21 cellular contexts compared by ENCODE assay signal in the genomic region with DNA sequence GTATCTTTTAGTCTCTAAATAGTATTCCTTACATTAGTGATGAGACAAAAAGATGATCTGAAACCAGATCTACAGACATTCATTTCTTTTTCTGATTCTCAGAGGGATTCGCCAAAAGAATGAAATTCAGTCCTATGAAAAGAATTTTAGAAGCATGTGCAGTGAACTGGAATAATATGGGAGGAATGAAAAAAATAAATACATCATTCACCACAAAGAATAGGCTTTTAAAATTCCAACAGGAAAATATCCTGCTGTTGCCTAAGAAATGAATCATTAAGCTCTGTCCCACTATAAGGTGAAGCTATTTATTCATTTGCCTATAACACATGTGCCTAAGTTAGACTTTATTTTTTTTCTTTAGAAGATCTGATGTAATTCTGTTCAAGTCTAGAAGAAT.
DNase-seq lines count a peak whose midpoint lies in the region; ATAC-seq and TF ChIP-seq lines count a peak whose summit lies in the region.
"Had no signal": no experiment of that assay in that cellular context is flagged by ENCODE, and none has a peak within 500 bp of the region (broad histone marks: within the 10 kb centered on the region; RNA-seq: fewer than 3 reads in every experiment).

No MANE protein-coding gene starts in this region.

- H3K27me3 ChIP-seq in PC-3 (ENCODE audit: low read length), result no peaks in the 10 kb centered on the region

- H3K9me3 ChIP-seq in PC-3 (ENCODE audit: low read length), result no peaks in the 10 kb centered on the region

- no peak for TF ChIP-seq CTCF in PC-3 (conservative IDR thresholded peaks at IDR 0.05; ENCODE audit: low read depth, low read length)

- peak overlapping the region; percentile 48 for H3K4me2 ChIP-seq in PC-3 (ENCODE audit: low read length)

- POLR2A ChIA-PET in PC-3 (lab: Charles Lee; ENCODE audit: unreplicated experiment), result no interaction called here
- POLR2A ChIA-PET in T-cell (lab: Charles Lee), result no interaction called here

- no peaks in the 10 kb centered on the region for H3K4me1 Mint-ChIP-seq in T-cell
- H3K4me1 Mint-ChIP-seq: stimulated activated memory B cell treated with anti-CD40 and anti-IgM and Interleukin-4, amounts not matched to agents 10 μg/mL and 1 μg/mL and 100 μg/mL, for 72 hours had no signal

- H3K9me3 Mint-ChIP-seq in T-cell, result no peaks in the 10 kb centered on the region
- H3K9me3 Mint-ChIP-seq: activated CD4-positive, alpha-beta memory T cell treated with anti-CD3 and anti-CD28 coated beads for 36 hours; activated T-helper 1 cell treated with anti-CD3 and anti-CD28 coated beads, Interleukin-12 subunit alpha, Interleukin-12 subunit beta, Interleukin-2, Interleukin-4 antibody, amounts not matched to agents 30 ng/mL and 10 ng/mL and 1 ng/mL, durations not matched to agents 14 hours and 24 hours and 36 hours; effector memory CD8-positive, alpha-beta T cell; stimulated activated memory B cell treated with anti-CD40 and anti-IgM and Interleukin-4, amounts not matched to agents 10 μg/mL and 1 μg/mL and 100 μg/mL, for 72 hours had no signal

- H3K36me3 Mint-ChIP-seq in T-cell, result no peaks in the 10 kb centered on the region
- H3K36me3 Mint-ChIP-seq: activated CD4-positive, alpha-beta memory T cell treated with anti-CD3 and anti-CD28 coated beads for 36 hours; stimulated activated memory B cell treated with anti-CD40 and anti-IgM and Interleukin-4, amounts not matched to agents 10 μg/mL and 1 μg/mL and 100 μg/mL, for 72 hours had no signal

- no peak overlapping the region; the same call in 1 of the 2 replicates for H3K4me3 ChIP-seq in PC-3 (ENCODE audit: low read length)

- H3K9me2 ChIP-seq in PC-3 (replicated peaks; ENCODE audit: low read length), result no peaks in the 10 kb centered on the region

- no TSS peak for BruUV-seq in PC-3 (replicated peaks; lab: Mats Ljungman, UMichigan)

- peak overlapping the region; percentile 40 for H3K27ac ChIP-seq in PC-3 (ENCODE audit: low read length)

- DNase-seq in Daoy (ENCODE audit: low read depth) (peak; percentile 7), PC-3 (peak; percentile 84), fibroblast of gingiva (ENCODE audit: low read depth) (peak; percentile 90), renal cortical epithelial cell (ENCODE audit: low read depth) (peak; percentile 96), T-cell (no peak)
- no peak for DNase-seq in activated CD4-positive, alpha-beta T cell treated with anti-CD3 and anti-CD28 coated beads for 1 hour
- no peak for DNase-seq in stimulated activated CD4-positive, alpha-beta T cell treated with anti-CD3 and anti-CD28 coated beads, Interleukin-1b, Interleukin-23, amount 100 ng/mL, for 48 hours
- DNase-seq: activated CD4-positive, alpha-beta memory T cell treated with anti-CD3 and anti-CD28 coated beads for 36 hours; Calu3; effector memory CD8-positive, alpha-beta T cell; head of caudate nucleus; left cardiac atrium; MM.1S; NCI-H2081 treated with DMSO at 0.1 percent for 48 hours; NCI-H82; right cardiac atrium; Right ventricle myocardium superior had no signal

- H3K36me3 ChIP-seq in PC-3 (ENCODE audit: low read depth, low read length), result no peaks in the 10 kb centered on the region

- H4K20me1 ChIP-seq in PC-3 (ENCODE audit: low read length), result no peaks in the 10 kb centered on the region

- no peak overlapping the region for H3K4me3 Mint-ChIP-seq in T-cell
- H3K4me3 Mint-ChIP-seq: activated CD4-positive, alpha-beta memory T cell treated with anti-CD3 and anti-CD28 coated beads for 36 hours; activated T-helper 1 cell treated with anti-CD3 and anti-CD28 coated beads, Interleukin-12 subunit alpha, Interleukin-12 subunit beta, Interleukin-2, Interleukin-4 antibody, amounts not matched to agents 30 ng/mL and 10 ng/mL and 1 ng/mL, durations not matched to agents 14 hours and 24 hours and 36 hours; effector memory CD8-positive, alpha-beta T cell; stimulated activated memory B cell treated with anti-CD40 and anti-IgM and Interleukin-4, amounts not matched to agents 10 μg/mL and 1 μg/mL and 100 μg/mL, for 72 hours had no signal

- intact Hi-C loops in PC-3 (cut with micrococcal nuclease), result no loop called here

- no peak overlapping the region for H2AFZ ChIP-seq in PC-3 (ENCODE audit: low read length)

- no peak overlapping the region for H3K27ac Mint-ChIP-seq in T-cell
- H3K27ac Mint-ChIP-seq: activated CD4-positive, alpha-beta memory T cell treated with anti-CD3 and anti-CD28 coated beads for 36 hours; activated T-helper 1 cell treated with anti-CD3 and anti-CD28 coated beads, Interleukin-12 subunit alpha, Interleukin-12 subunit beta, Interleukin-2, Interleukin-4 antibody, amounts not matched to agents 30 ng/mL and 10 ng/mL and 1 ng/mL, durations not matched to agents 14 hours and 24 hours and 36 hours; effector memory CD8-positive, alpha-beta T cell; stimulated activated memory B cell treated with anti-CD40 and anti-IgM and Interleukin-4, amounts not matched to agents 10 μg/mL and 1 μg/mL and 100 μg/mL, for 72 hours had no signal

- peaks cover 0 to 4% of the 10 kb centered on the region in 2 donors for H3K27me3 Mint-ChIP-seq in T-cell
- H3K27me3 Mint-ChIP-seq: stimulated activated memory B cell treated with anti-CD40 and anti-IgM and Interleukin-4, amounts not matched to agents 10 μg/mL and 1 μg/mL and 100 μg/mL, for 72 hours had no signal

- peaks cover 3% of the 10 kb centered on the region for H3F3A ChIP-seq in PC-3 (ENCODE audit: low read length, unreplicated experiment)

- CTCF ChIA-PET in PC-3 (lab: Charles Lee), result no interaction called here
- CTCF ChIA-PET in T-cell (lab: Charles Lee), result no interaction called here

- H3K9ac ChIP-seq in PC-3 (ENCODE audit: low read length), result no peak overlapping the region

- peaks cover 24% of the 10 kb centered on the region for H3K4me1 ChIP-seq in PC-3 (ENCODE audit: insufficient read depth, low read length)

- peak; percentile 79 for ATAC-seq in PC-3
- no peak for ATAC-seq in T-cell (replicated peaks in 1 of 4)
- ATAC-seq in HG03521 (IDR thresholded peaks at IDR 0.05; ENCODE audit: unreplicated experiment), result no peak
- ATAC-seq: effector memory CD8-positive, alpha-beta T cell; HCT116; left cardiac atrium; right cardiac atrium; stimulated activated memory B cell treated with anti-CD40 and anti-IgM and Interleukin-4, amounts not matched to agents 10 μg/mL and 1 μg/mL and 100 μg/mL, for 72 hours had no signal

- no peaks in the 10 kb centered on the region for H3K79me2 ChIP-seq in PC-3 (ENCODE audit: low read length)

Comparison
In these comparisons a context has a peak if more than half of its experiments do, and no peak if none do; other contexts are left out.
1. DNase-seq: peak in Daoy (single experiment), PC-3 (single experiment), fibroblast of gingiva (single experiment) and renal cortical epithelial cell (single experiment); none in activated CD4-positive, alpha-beta T cell treated with anti-CD3 and anti-CD28 coated beads for 1 hour (single experiment), stimulated activated CD4-positive, alpha-beta T cell treated with anti-CD3 and anti-CD28 coated beads, Interleukin-1b, Interleukin-23, amount 100 ng/mL, for 48 hours (single experiment) and T-cell (0 of 34).